In the genomic region with DNA sequence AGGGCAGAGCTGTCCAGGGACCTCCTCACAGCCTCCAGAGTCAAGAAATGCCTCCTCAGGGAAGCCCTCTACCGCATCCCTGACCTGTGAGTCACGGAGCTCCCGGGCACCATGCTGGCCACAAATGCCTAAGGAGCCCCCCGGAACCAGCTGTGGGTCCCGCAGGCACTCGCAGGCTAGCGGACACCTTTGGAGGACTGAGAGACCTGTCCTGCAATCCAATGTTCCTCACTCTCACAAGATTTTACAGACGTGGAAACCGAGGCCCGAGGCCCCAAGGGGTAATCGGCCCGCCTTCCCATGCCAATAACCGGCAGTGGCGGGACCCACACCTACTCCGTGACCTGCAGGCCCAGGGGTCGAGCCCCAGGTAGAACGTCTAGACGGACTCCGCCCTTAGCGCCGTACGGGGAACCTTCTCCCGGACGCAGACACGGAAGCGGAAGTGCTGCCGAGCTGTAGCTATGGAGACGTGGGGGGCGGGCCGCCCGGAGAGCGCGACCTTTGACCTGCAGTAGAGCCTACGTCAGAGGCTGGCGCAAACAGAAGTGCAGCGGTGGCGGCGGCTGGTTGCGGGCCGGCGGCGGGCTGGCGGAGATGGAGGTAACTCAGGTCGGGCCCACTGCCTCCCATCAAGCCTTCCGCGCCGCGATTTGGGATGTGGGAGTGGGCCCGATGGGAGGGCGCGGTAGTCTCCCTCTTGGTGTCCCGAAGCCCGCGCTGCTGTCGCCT, we compare ENCODE assay signal across 8 cellular contexts. TPM values are rescaled to one million over a fixed set of nuclear protein-coding genes. Genes with fewer than 3 reads are reported as not detected.
A peak's percentile ranks its signal among the peaks of the same experiment; 100 is the strongest.
DNase-seq lines count a peak whose midpoint lies in the region; ATAC-seq and TF ChIP-seq lines count a peak whose summit lies in the region.

A gene with protein sequence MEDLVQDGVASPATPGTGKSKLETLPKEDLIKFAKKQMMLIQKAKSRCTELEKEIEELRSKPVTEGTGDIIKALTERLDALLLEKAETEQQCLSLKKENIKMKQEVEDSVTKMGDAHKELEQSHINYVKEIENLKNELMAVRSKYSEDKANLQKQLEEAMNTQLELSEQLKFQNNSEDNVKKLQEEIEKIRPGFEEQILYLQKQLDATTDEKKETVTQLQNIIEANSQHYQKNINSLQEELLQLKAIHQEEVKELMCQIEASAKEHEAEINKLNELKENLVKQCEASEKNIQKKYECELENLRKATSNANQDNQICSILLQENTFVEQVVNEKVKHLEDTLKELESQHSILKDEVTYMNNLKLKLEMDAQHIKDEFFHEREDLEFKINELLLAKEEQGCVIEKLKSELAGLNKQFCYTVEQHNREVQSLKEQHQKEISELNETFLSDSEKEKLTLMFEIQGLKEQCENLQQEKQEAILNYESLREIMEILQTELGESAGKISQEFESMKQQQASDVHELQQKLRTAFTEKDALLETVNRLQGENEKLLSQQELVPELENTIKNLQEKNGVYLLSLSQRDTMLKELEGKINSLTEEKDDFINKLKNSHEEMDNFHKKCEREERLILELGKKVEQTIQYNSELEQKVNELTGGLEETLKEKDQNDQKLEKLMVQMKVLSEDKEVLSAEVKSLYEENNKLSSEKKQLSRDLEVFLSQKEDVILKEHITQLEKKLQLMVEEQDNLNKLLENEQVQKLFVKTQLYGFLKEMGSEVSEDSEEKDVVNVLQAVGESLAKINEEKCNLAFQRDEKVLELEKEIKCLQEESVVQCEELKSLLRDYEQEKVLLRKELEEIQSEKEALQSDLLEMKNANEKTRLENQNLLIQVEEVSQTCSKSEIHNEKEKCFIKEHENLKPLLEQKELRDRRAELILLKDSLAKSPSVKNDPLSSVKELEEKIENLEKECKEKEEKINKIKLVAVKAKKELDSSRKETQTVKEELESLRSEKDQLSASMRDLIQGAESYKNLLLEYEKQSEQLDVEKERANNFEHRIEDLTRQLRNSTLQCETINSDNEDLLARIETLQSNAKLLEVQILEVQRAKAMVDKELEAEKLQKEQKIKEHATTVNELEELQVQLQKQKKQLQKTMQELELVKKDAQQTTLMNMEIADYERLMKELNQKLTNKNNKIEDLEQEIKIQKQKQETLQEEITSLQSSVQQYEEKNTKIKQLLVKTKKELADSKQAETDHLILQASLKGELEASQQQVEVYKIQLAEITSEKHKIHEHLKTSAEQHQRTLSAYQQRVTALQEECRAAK (N-terminal part only) (plus strand): TSS at position 529 of the 732 bp plus-strand sequence. CDS start 69 bp downstream, at position 598.

- H3K27ac ChIP-seq in DND-41 (ENCODE audit: low read length) (peak within 1 kb of the TSS; percentile 80), KOPT-K1 (ENCODE audit: low read depth, low read length, poor library complexity, severe bottlenecking) (peak within 1 kb of the TSS; percentile 68), Peyer's patch (peak within 1 kb of the TSS; percentile 87 to 96 (median 94)), esophagus squamous epithelium (peak within 1 kb of the TSS; percentile 91 to 94 (median 92))

- H3K9me3 ChIP-seq in DND-41 (ENCODE audit: insufficient read depth, low read length, severe bottlenecking) (no peaks in the 10 kb centered on the region), KOPT-K1 (ENCODE audit: insufficient read depth, low read length, poor library complexity, severe bottlenecking) (peaks cover 4% of the 10 kb centered on the region), Peyer's patch (no peaks in the 10 kb centered on the region), esophagus squamous epithelium (no peaks in the 10 kb centered on the region)

- H3K4me1 Mint-ChIP-seq in activated T-cell treated with anti-CD3 and anti-CD28 coated beads, Interleukin-2, amount 50 U/mL, for 4 hours (ENCODE audit: low read depth): peaks cover 37% of the 10 kb centered on the region

- intact Hi-C loops in esophagus squamous epithelium (cut with DNase I): no loop called here

- peak within 1 kb of the TSS; percentile 95 for H2AFZ ChIP-seq in DND-41 (ENCODE audit: low read depth, low read length)

- H3K27me3 ChIP-seq in DND-41 (ENCODE audit: insufficient read depth, low read length, poor library complexity): no peaks in the 10 kb centered on the region
- H3K27me3 ChIP-seq in Peyer's patch: no peaks in the 10 kb centered on the region
- H3K27me3 ChIP-seq in esophagus squamous epithelium: no peaks in the 10 kb centered on the region

- 0% methylated on average over 7 to 20 of the region's 55 CpGs for WGBS in esophagus squamous epithelium, 2 donors

- ATAC-seq in DND-41 (ENCODE audit: insufficient read depth, low read depth): peak; percentile 94
- peak; percentile 97 for ATAC-seq in GM21825 (IDR thresholded peaks at IDR 0.05; ENCODE audit: unreplicated experiment)
- ATAC-seq in activated T-cell treated with anti-CD3 and anti-CD28 coated beads, Interleukin-2, amount 50 U/mL, for 4 hours: peak; percentile 99

- peak; percentile 94 to 97 for TF ChIP-seq POLR2A in Peyer's patch (IDR thresholded peaks at IDR 0.05)
- TF ChIP-seq POLR2A in esophagus squamous epithelium (IDR thresholded peaks at IDR 0.05): peak in 3 of 4 donors; percentile 82 to 95 (median 88)

- H3K4me3 Mint-ChIP-seq in activated T-cell treated with anti-CD3 and anti-CD28 coated beads, Interleukin-2, amount 50 U/mL, for 4 hours: peak within 1 kb of the TSS; percentile 99

- peak within 1 kb of the TSS; percentile 84 for H3K4me2 ChIP-seq in DND-41 (ENCODE audit: insufficient read depth, low read length)

- H3K4me3 ChIP-seq in DND-41 (ENCODE audit: low read depth in 1 of 2, low read length in 2 of 2) (peak within 1 kb of the TSS; percentile 85 to 89), Peyer's patch (peak within 1 kb of the TSS; percentile 72 to 90 (median 80)), esophagus squamous epithelium (peak within 1 kb of the TSS; percentile 73 to 93 (median 93))

- H3K36me3 ChIP-seq in DND-41 (ENCODE audit: insufficient read depth, low read length) (peaks cover 25% of the 10 kb centered on the region), KOPT-K1 (ENCODE audit: insufficient read depth, low read length) (peaks cover 36% of the 10 kb centered on the region), Peyer's patch (peaks cover 0 to 23% (median 0%) of the 10 kb centered on the region in 3 donors), esophagus squamous epithelium (peaks cover 3 to 33% (median 5%) of the 10 kb centered on the region in 3 donors)

- no peaks in the 10 kb centered on the region for H3K27me3 Mint-ChIP-seq in activated T-cell treated with anti-CD3 and anti-CD28 coated beads, Interleukin-2, amount 50 U/mL, for 4 hours (ENCODE audit: low read depth)

- H3K9ac ChIP-seq in DND-41 (ENCODE audit: low read depth, low read length): peak within 1 kb of the TSS; percentile 77

- peaks cover 21% of the 10 kb centered on the region for H3K79me2 ChIP-seq in DND-41 (ENCODE audit: insufficient read depth, low read length)

- H3K9me3 Mint-ChIP-seq in activated T-cell treated with anti-CD3 and anti-CD28 coated beads, Interleukin-2, amount 50 U/mL, for 4 hours: no peaks in the 10 kb centered on the region

- no peaks in the 10 kb centered on the region for H4K20me1 ChIP-seq in DND-41 (ENCODE audit: insufficient read depth, low read length)

- H3K4me1 ChIP-seq in DND-41 (ENCODE audit: insufficient read depth, low read length) (peaks cover 23% of the 10 kb centered on the region), Peyer's patch (peaks cover 0 to 11% (median 3%) of the 10 kb centered on the region in 4 donors), esophagus squamous epithelium (peaks cover 0 to 21% (median 0%) of the 10 kb centered on the region in 3 donors)

- peak; percentile 95 for DNase-seq in DND-41
- peak; percentile 97 to 99 (median 98) for DNase-seq in Peyer's patch
- DNase-seq in activated T-cell treated with anti-CD3 and anti-CD28 coated beads, Interleukin-2, amount 50 U/mL, for 4 hours: peak; percentile 96
- DNase-seq in esophagus squamous epithelium (lab: John Stamatoyannopoulos, UW): peak; percentile 75
- DNase-seq in myocyte (ENCODE audit: low read depth): peak; percentile 91
- DNase-seq in stimulated activated CD8-positive, alpha-beta memory T cell treated with anti-CD3 and anti-CD28 coated beads, Interleukin-7, amount 100 ng/mL, for 4 hours (ENCODE audit: low read depth in 2 of 2): peak; percentile 92

- TF ChIP-seq CTCF in DND-41 (IDR thresholded peaks at IDR 0.05; ENCODE audit: borderline replicate concordance, extremely low read depth, low read length, poor library complexity, severe bottlenecking) (no peak), Peyer's patch (IDR thresholded peaks at IDR 0.05) (no peak), esophagus squamous epithelium (IDR thresholded peaks at IDR 0.05) (no peak)

- H3K36me3 Mint-ChIP-seq in activated T-cell treated with anti-CD3 and anti-CD28 coated beads, Interleukin-2, amount 50 U/mL, for 4 hours (ENCODE audit: insufficient read depth): peaks cover 15% of the 10 kb centered on the region

RNA-seq across cellular contexts. Expression of the gene that starts here (rescaled TPM):
- total RNA-seq in Peyer's patch: 100 to 1,000 TPM in 1 of 4 donors, 10 to 100 TPM in 3; 64.6 to 164 (median 95.6) TPM
- 10 to 100 TPM; 25.6 to 28.0 (median 27.8) TPM for total RNA-seq in activated T-cell treated with anti-CD3 and anti-CD28 coated beads, Interleukin-2, amount 50 U/mL, for 4 hours
- total RNA-seq in esophagus squamous epithelium: 10 to 100 TPM; 11.0 to 31.9 (median 13.7) TPM
- total RNA-seq in myocyte: 17.9 and 21.9 TPM in 2 replicates
- 7.5 TPM for polyA plus RNA-seq in myocyte (2012)

Comparison
In these comparisons a context has a peak if more than half of its experiments do, and no peak if none do; other contexts are left out.
1. Peak in every context shown above with its lines: DNase-seq, ATAC-seq, H3K4me3 ChIP-seq and H3K27ac ChIP-seq.